Comparison of ENCODE assay signal across 30 cellular contexts in the genomic region with DNA sequence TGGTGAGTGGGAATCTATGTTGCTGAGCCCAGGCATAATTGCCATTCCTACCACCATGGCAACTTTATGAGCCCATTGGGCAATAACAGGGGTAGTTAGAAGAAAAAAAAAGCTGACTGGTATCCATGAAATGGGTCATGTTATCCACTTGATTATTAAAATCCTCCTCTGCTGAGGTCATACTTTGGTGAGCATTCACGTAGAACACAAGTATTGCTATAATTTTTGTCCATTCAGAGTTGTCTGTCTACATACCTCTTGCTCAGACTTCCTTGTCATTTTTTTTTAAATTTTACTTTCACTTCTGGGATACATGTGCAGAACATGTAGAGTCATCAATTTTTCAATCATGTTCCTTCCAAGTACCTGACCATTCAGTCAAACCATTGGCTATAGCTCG.
"Had no signal": no experiment of that assay in that cellular context is flagged by ENCODE, and none has a peak within 500 bp of the region (broad histone marks: within the 10 kb centered on the region; RNA-seq: fewer than 3 reads in every experiment).

No MANE protein-coding gene starts in this region.

- DNase-seq: activated B cell treated with CpG ODN at 0.5 μM for 24 hours; activated CD4-positive, alpha-beta T cell treated with anti-CD3 and anti-CD28 coated beads for 48 hours; activated CD4-positive, alpha-beta T cell treated with anti-CD3 and anti-CD28 coated beads, Interleukin-2, amount 50 U/mL, for 1 hour; activated CD4-positive, alpha-beta T cell treated with anti-CD3 and anti-CD28 coated beads, Interleukin-2, amount 50 U/mL, for 48 hours; activated CD8-positive, alpha-beta memory T cell treated with anti-CD3 and anti-CD28 coated beads for 24 hours; activated CD8-positive, alpha-beta T cell treated with anti-CD3 and anti-CD28 coated beads for 36 hours; activated effector memory CD4-positive, alpha-beta T cell treated with Interleukin-2 at 50 U/mL for 16 hours; activated gamma-delta T cell treated with Interleukin-2 at 50 U/mL for 16 hours; activated naive CD4-positive, alpha-beta T cell treated with anti-CD3 and anti-CD28 coated beads, Interleukin-2, amount 50 U/mL, for 16 hours; activated naive CD4-positive, alpha-beta T cell treated with Interleukin-2 at 50 U/mL for 16 hours; activated T-cell treated with anti-CD3 and anti-CD28 coated beads, Interleukin-2, amount 50 U/mL, for 4 hours; amniotic stem cell; anterior cingulate cortex; brain microvascular endothelial cell; dorsolateral prefrontal cortex; effector memory CD4-positive, alpha-beta T cell; endodermal cell; erythroblast; foreskin keratinocyte; gastrocnemius medialis; T-helper 1 cell; T-helper 17 cell; T1000; WERI-Rb-1 had no signal

- FAIRE-seq: astrocyte, bronchial epithelial cell had no signal

- ATAC-seq: activated CD4-positive, CD25-positive, alpha-beta regulatory T cell treated with anti-CD3 and anti-CD28 coated beads, Interleukin-2, amount 50 U/mL, for 24 hours; activated CD8-positive, alpha-beta T cell treated with anti-CD3 and anti-CD28 coated beads for 36 hours; activated T-cell treated with anti-CD3 and anti-CD28 coated beads, Interleukin-2, amount 50 U/mL, for 4 hours; activated T-helper 17 cell treated with anti-CD3 and anti-CD28 coated beads, Interleukin-2, amount 50 U/mL, for 72 hours; foreskin keratinocyte; gastrocnemius medialis; T-helper 17 cell had no signal

- H3K4me3 ChIP-seq: coronary artery, dorsolateral prefrontal cortex, esophagus muscularis mucosa, gastrocnemius medialis had no signal
